ENCODE assay signal across 20 cellular contexts in genomic region chr5:8641796-8642505, GRCh38.
"Had no signal": no experiment of that assay in that cellular context is flagged by ENCODE, and none has a peak within 500 bp of the region (broad histone marks: within the 10 kb centered on the region; RNA-seq: fewer than 3 reads in every experiment).

No MANE protein-coding gene starts in this region.

- H3K36me3 Mint-ChIP-seq: activated naive CD8-positive, alpha-beta T cell treated with anti-CD3 and anti-CD28 coated beads for 36 hours; naive thymus-derived CD4-positive, alpha-beta T cell had no signal

- H3K27ac ChIP-seq: brain microvascular endothelial cell, heart right ventricle, ovary, prostate gland, skin epidermis, testis, transverse colon had no signal

- H3K4me3 Mint-ChIP-seq: activated CD4-positive, alpha-beta T cell treated with anti-CD3 and anti-CD28 coated beads for 36 hours; activated naive CD8-positive, alpha-beta T cell treated with anti-CD3 and anti-CD28 coated beads for 36 hours; activated T-cell treated with anti-CD3 and anti-CD28 coated beads, Interleukin-2, amount 50 U/mL, for 72 hours; naive thymus-derived CD4-positive, alpha-beta T cell had no signal

- H3K27me3 Mint-ChIP-seq: activated CD4-positive, alpha-beta T cell treated with anti-CD3 and anti-CD28 coated beads for 36 hours; activated naive CD8-positive, alpha-beta T cell treated with anti-CD3 and anti-CD28 coated beads for 36 hours; naive thymus-derived CD4-positive, alpha-beta T cell had no signal

- H3K9me3 ChIP-seq: heart right ventricle, ovary, prostate gland, testis, transverse colon had no signal

- DNase-seq: activated CD4-positive, alpha-beta T cell treated with anti-CD3 and anti-CD28 coated beads for 36 hours; activated CD4-positive, CD25-positive, alpha-beta regulatory T cell; activated naive CD4-positive, alpha-beta T cell; activated naive CD8-positive, alpha-beta T cell treated with anti-CD3 and anti-CD28 coated beads for 36 hours; activated T-cell treated with anti-CD3 and anti-CD28 coated beads for 4 hours; activated T-cell treated with anti-CD3 and anti-CD28 coated beads, Interleukin-2, amount 50 U/mL, for 72 hours; brain microvascular endothelial cell; cortex of kidney; heart right ventricle; midbrain; naive thymus-derived CD4-positive, alpha-beta T cell; ovary; retina; stimulated activated CD4-positive, alpha-beta T cell treated with anti-CD3 and anti-CD28 coated beads, Interleukin-12 subunit alpha, Interleukin-12 subunit beta, amount 100 ng/mL, for 4 hours; stimulated activated CD4-positive, alpha-beta T cell treated with anti-CD3 and anti-CD28 coated beads, Interleukin-4, amount 100 ng/mL, for 1 hour; stimulated activated naive CD8-positive, alpha-beta T cell treated with anti-CD3 and anti-CD28 coated beads, Interleukin-15, Interleukin-2, amounts not matched to agents 100 U/mL and 50 U/mL, for 24 hours; testis; transverse colon had no signal

- H3K36me3 ChIP-seq: brain microvascular endothelial cell, heart right ventricle, ovary, prostate gland, transverse colon had no signal

- H3K27ac Mint-ChIP-seq: activated CD4-positive, alpha-beta T cell treated with anti-CD3 and anti-CD28 coated beads for 36 hours; activated naive CD8-positive, alpha-beta T cell treated with anti-CD3 and anti-CD28 coated beads for 36 hours; activated T-cell treated with anti-CD3 and anti-CD28 coated beads, Interleukin-2, amount 50 U/mL, for 72 hours; naive thymus-derived CD4-positive, alpha-beta T cell had no signal

- H3K4me3 ChIP-seq: heart right ventricle, ovary, prostate gland, skin epidermis, testis, transverse colon had no signal

- H3K4me1 Mint-ChIP-seq: activated CD4-positive, alpha-beta T cell treated with anti-CD3 and anti-CD28 coated beads for 36 hours; activated naive CD8-positive, alpha-beta T cell treated with anti-CD3 and anti-CD28 coated beads for 36 hours; naive thymus-derived CD4-positive, alpha-beta T cell had no signal

- H3K4me1 ChIP-seq: heart right ventricle, prostate gland, testis, transverse colon had no signal

- H3K9me3 Mint-ChIP-seq: activated naive CD8-positive, alpha-beta T cell treated with anti-CD3 and anti-CD28 coated beads for 36 hours had no signal

- H3K27me3 ChIP-seq: brain microvascular endothelial cell, heart right ventricle, ovary, testis, transverse colon had no signal
